In genomic region chr15:101242160-101242998, GRCh38 we compare ENCODE assay signal across 8 cellular contexts. TPM values are rescaled to one million over a fixed set of nuclear protein-coding genes. Genes with fewer than 3 reads are reported as not detected.
DNase-seq lines count a peak whose midpoint lies in the region; ATAC-seq lines count a peak whose summit lies in the region.

No MANE protein-coding gene starts in this region.

- peaks cover 91% of the 10 kb centered on the region for H3K4me1 Mint-ChIP-seq in activated CD4-positive, alpha-beta T cell treated with anti-CD3 and anti-CD28 coated beads, Interleukin-2, amount 10 ng/mL, durations not matched to agents 7 days and 5 days

- ATAC-seq in GM19467 (IDR thresholded peaks at IDR 0.05; ENCODE audit: unreplicated experiment): peak; percentile 59

- no peaks in the 10 kb centered on the region for H3K9me3 Mint-ChIP-seq in activated CD4-positive, alpha-beta T cell treated with anti-CD3 and anti-CD28 coated beads, Interleukin-2, amount 10 ng/mL, durations not matched to agents 7 days and 5 days

- no peaks in the 10 kb centered on the region for H3K27me3 Mint-ChIP-seq in activated CD4-positive, alpha-beta T cell treated with anti-CD3 and anti-CD28 coated beads, Interleukin-2, amount 10 ng/mL, durations not matched to agents 7 days and 5 days

- CTCF ChIA-PET in activated CD4-positive, alpha-beta T cell treated with anti-CD3 and anti-CD28 coated beads, Interleukin-2, amount 10 ng/mL, durations not matched to agents 7 days and 5 days (lab: Charles Lee): interaction anchor here (0.7 to 1.8 kb wide), 9 partner anchors 9 to 227 kb away, joined by 3 to 6 read pairs (median 3); partner anchors contain the start of gene CHSY1

- peak overlapping the region; percentile 84 for H3K27ac Mint-ChIP-seq in activated CD4-positive, alpha-beta T cell treated with anti-CD3 and anti-CD28 coated beads, Interleukin-2, amount 10 ng/mL, durations not matched to agents 7 days and 5 days

- peak overlapping the region; percentile 60 for H3K4me3 Mint-ChIP-seq in activated CD4-positive, alpha-beta T cell treated with anti-CD3 and anti-CD28 coated beads, Interleukin-2, amount 10 ng/mL, durations not matched to agents 7 days and 5 days

- peaks cover 40% of the 10 kb centered on the region for H3K36me3 Mint-ChIP-seq in activated CD4-positive, alpha-beta T cell treated with anti-CD3 and anti-CD28 coated beads, Interleukin-2, amount 10 ng/mL, durations not matched to agents 7 days and 5 days (ENCODE audit: low read depth)

- DNase-seq in DMS79 treated with DMSO at 0.1 percent for 48 hours (lab: John Stamatoyannopoulos, UW): peak; percentile 60
- peak; percentile 74 for DNase-seq in HT1080 (ENCODE audit: low read depth)
- DNase-seq in activated CD4-positive, alpha-beta T cell treated with anti-CD3 and anti-CD28 coated beads, Interleukin-2, amount 10 ng/mL, durations not matched to agents 7 days and 5 days: peak; percentile 80
- peak; percentile 39 for DNase-seq in fibroblast of gingiva (ENCODE audit: low read depth)
- DNase-seq in stimulated activated CD8-positive, alpha-beta memory T cell treated with anti-CD3 and anti-CD28 coated beads, Interleukin-15, amount 100 ng/mL, for 48 hours (ENCODE audit: low read depth in 2 of 2): peak; percentile 16 to 32
- DNase-seq in cerebellum (ENCODE audit: low spot score): no peak
- DNase-seq in amniotic stem cell (lab: John Stamatoyannopoulos, UW): no peak

- POLR2A ChIA-PET in activated CD4-positive, alpha-beta T cell treated with anti-CD3 and anti-CD28 coated beads, Interleukin-2, amount 10 ng/mL, durations not matched to agents 7 days and 5 days (lab: Charles Lee): interaction anchor here (0.8 kb wide), 1 partner anchor 47 kb away, joined by 4 read pairs; no protein-coding TSS in a partner anchor

RNA-seq across cellular contexts. Expression of gene CHSY1, which starts 9.5 kb away (rescaled TPM):
- total RNA-seq in HT1080 (2014; rRNA removed; shearing (Covaris generic)): 22.6 and 26.1 TPM in 2 replicates
- polyA plus RNA-seq in HT1080 (2015; cell fraction: cytosol; rRNA removed): 37.4 and 43.9 TPM in 2 replicates
- 28.2 and 28.5 TPM in 2 replicates for polyA plus RNA-seq in HT1080 (2015; cell fraction: nucleus; rRNA removed)
- total RNA-seq in activated CD4-positive, alpha-beta T cell treated with anti-CD3 and anti-CD28 coated beads, Interleukin-2, amount 10 ng/mL, durations not matched to agents 7 days and 5 days: 10 to 100 TPM; 32.5 to 39.6 TPM
- total RNA-seq in cerebellum: 40.9 TPM

RNA-seq across cellular contexts. Expression of gene SELENOS, which starts 34.9 kb away (rescaled TPM):
- 46.2 and 50.7 TPM in 2 replicates for total RNA-seq in HT1080 (2014; rRNA removed; shearing (Covaris generic))
- polyA plus RNA-seq in HT1080 (2015; cell fraction: cytosol; rRNA removed): 49.5 and 70.6 TPM in 2 replicates
- 40.7 and 45.2 TPM in 2 replicates for polyA plus RNA-seq in HT1080 (2015; cell fraction: nucleus; rRNA removed)
- total RNA-seq in activated CD4-positive, alpha-beta T cell treated with anti-CD3 and anti-CD28 coated beads, Interleukin-2, amount 10 ng/mL, durations not matched to agents 7 days and 5 days: 10 to 100 TPM; 29.1 to 29.7 TPM
- 28.8 TPM for total RNA-seq in cerebellum

RNA-seq across cellular contexts. Expression of gene SNRPA1, which starts 52.7 kb away (rescaled TPM):
- 55.0 and 97.8 TPM in 2 replicates for total RNA-seq in HT1080 (2014; rRNA removed; shearing (Covaris generic))
- polyA plus RNA-seq in HT1080 (2015; cell fraction: cytosol; rRNA removed): 127 and 131 TPM in 2 replicates
- polyA plus RNA-seq in HT1080 (2015; cell fraction: nucleus; rRNA removed): 116 and 129 TPM in 2 replicates
- total RNA-seq in activated CD4-positive, alpha-beta T cell treated with anti-CD3 and anti-CD28 coated beads, Interleukin-2, amount 10 ng/mL, durations not matched to agents 7 days and 5 days: 100 to 1,000 TPM in 1 of 2 experiments, 10 to 100 TPM in 1; 92.8 to 109 TPM
- total RNA-seq in cerebellum: 18.1 TPM

Comparison
In these comparisons a context has a peak if more than half of its experiments do, and no peak if none do; other contexts are left out.
1. DNase-seq: peak in DMS79 treated with DMSO at 0.1 percent for 48 hours (single experiment), HT1080 (single experiment), activated CD4-positive, alpha-beta T cell treated with anti-CD3 and anti-CD28 coated beads, Interleukin-2, amount 10 ng/mL, durations not matched to agents 7 days and 5 days (single experiment), fibroblast of gingiva (single experiment) and stimulated activated CD8-positive, alpha-beta memory T cell treated with anti-CD3 and anti-CD28 coated beads, Interleukin-15, amount 100 ng/mL, for 48 hours (2 of 2); none in cerebellum (single experiment) and amniotic stem cell (single experiment).